7 cellular contexts compared by ENCODE assay signal in the genomic region with DNA sequence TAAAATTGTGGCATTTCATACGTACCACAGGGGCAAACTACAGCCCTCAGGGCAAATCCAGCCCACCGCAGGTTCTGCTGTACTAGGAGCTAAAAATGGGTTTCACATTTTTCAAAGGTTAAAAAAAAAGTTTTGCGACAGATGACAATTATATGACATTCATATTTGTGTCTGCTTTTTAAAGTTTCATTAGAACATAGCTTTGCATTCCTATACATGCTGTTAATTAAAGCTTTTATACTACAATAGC. TPM values are rescaled to one million over a fixed set of nuclear protein-coding genes. Genes with fewer than 3 reads are reported as not detected.
DNase-seq lines count a peak whose midpoint lies in the region; ATAC-seq and TF ChIP-seq lines count a peak whose summit lies in the region.

No MANE protein-coding gene starts in this region.

- ATAC-seq in stimulated activated naive CD8-positive, alpha-beta T cell treated with anti-CD3 and anti-CD28 coated beads, Interleukin-15, amount 100 ng/mL, for 72 hours = no peak

- H3K9me3 ChIP-seq in iPS-18a (ENCODE audit: control insufficient read depth, low read depth, low read length) = no peaks in the 10 kb centered on the region

- intact Hi-C loops in activated T-helper 2 cell treated with anti-CD3 and anti-CD28 coated beads, Interferon-gamma antibody, Interleukin-2, Interleukin-4, amounts not matched to agents 10 μg/mL and 5 μg/mL and 100 μg/mL, durations not matched to agents 14 hours and 24 hours and 36 hours (cut with micrococcal nuclease) = loop anchor here (1.0 to 10.0 kb wide), 3 partner anchors 43 to 1358 kb away; a partner anchor contains a TSS

- peak overlapping the region; percentile 74 for H3K27ac ChIP-seq in iPS-18a (ENCODE audit: low read length)

- peak overlapping the region; percentile 86 for H3K4me3 ChIP-seq in iPS-18a (ENCODE audit: low read length)

- no peaks in the 10 kb centered on the region for H3K9me3 Mint-ChIP-seq in HFFc6
- no peaks in the 10 kb centered on the region for H3K9me3 Mint-ChIP-seq in activated T-helper 2 cell treated with anti-CD3 and anti-CD28 coated beads, Interferon-gamma antibody, Interleukin-2, Interleukin-4, amounts not matched to agents 10 μg/mL and 5 μg/mL and 100 μg/mL, durations not matched to agents 14 hours and 24 hours and 36 hours
- H3K9me3 Mint-ChIP-seq in stimulated activated naive CD8-positive, alpha-beta T cell treated with anti-CD3 and anti-CD28 coated beads, Interleukin-15, amount 100 ng/mL, for 72 hours = no peaks in the 10 kb centered on the region

- no peaks in the 10 kb centered on the region for H3K27me3 ChIP-seq in iPS-18a (ENCODE audit: control insufficient read depth, insufficient read depth, low read length)

- no peaks in the 10 kb centered on the region for H3K36me3 ChIP-seq in iPS-18a (ENCODE audit: control insufficient read depth, low read depth, low read length)

- peak overlapping the region; percentile 96 for H3K4me3 Mint-ChIP-seq in HFFc6
- peak overlapping the region; percentile 89 for H3K4me3 Mint-ChIP-seq in activated T-helper 2 cell treated with anti-CD3 and anti-CD28 coated beads, Interferon-gamma antibody, Interleukin-2, Interleukin-4, amounts not matched to agents 10 μg/mL and 5 μg/mL and 100 μg/mL, durations not matched to agents 14 hours and 24 hours and 36 hours (ENCODE audit: low read depth)
- H3K4me3 Mint-ChIP-seq in stimulated activated naive CD8-positive, alpha-beta T cell treated with anti-CD3 and anti-CD28 coated beads, Interleukin-15, amount 100 ng/mL, for 72 hours = peak overlapping the region; percentile 95 to 98

- no peaks in the 10 kb centered on the region for H3K36me3 Mint-ChIP-seq in HFFc6 (ENCODE audit: low read depth)
- H3K36me3 Mint-ChIP-seq in activated T-helper 2 cell treated with anti-CD3 and anti-CD28 coated beads, Interferon-gamma antibody, Interleukin-2, Interleukin-4, amounts not matched to agents 10 μg/mL and 5 μg/mL and 100 μg/mL, durations not matched to agents 14 hours and 24 hours and 36 hours (ENCODE audit: low read depth) = peaks cover 8% of the 10 kb centered on the region

- H3K9ac ChIP-seq in iPS-18a (ENCODE audit: low read length) = peak overlapping the region; percentile 64

- H3K27me3 Mint-ChIP-seq in HFFc6 (ENCODE audit: insufficient read depth) = peaks cover 4% of the 10 kb centered on the region
- H3K27me3 Mint-ChIP-seq in activated T-helper 2 cell treated with anti-CD3 and anti-CD28 coated beads, Interferon-gamma antibody, Interleukin-2, Interleukin-4, amounts not matched to agents 10 μg/mL and 5 μg/mL and 100 μg/mL, durations not matched to agents 14 hours and 24 hours and 36 hours (ENCODE audit: low read depth) = peaks cover 4% of the 10 kb centered on the region
- H3K27me3 Mint-ChIP-seq in stimulated activated naive CD8-positive, alpha-beta T cell treated with anti-CD3 and anti-CD28 coated beads, Interleukin-15, amount 100 ng/mL, for 72 hours = no peaks in the 10 kb centered on the region

- no peak for TF ChIP-seq CTCF in HFFc6 (IDR thresholded peaks at IDR 0.05)

- H3K27ac Mint-ChIP-seq in HFFc6 = peak overlapping the region; percentile 99
- peak overlapping the region; percentile 98 for H3K27ac Mint-ChIP-seq in activated T-helper 2 cell treated with anti-CD3 and anti-CD28 coated beads, Interferon-gamma antibody, Interleukin-2, Interleukin-4, amounts not matched to agents 10 μg/mL and 5 μg/mL and 100 μg/mL, durations not matched to agents 14 hours and 24 hours and 36 hours
- H3K27ac Mint-ChIP-seq in stimulated activated naive CD8-positive, alpha-beta T cell treated with anti-CD3 and anti-CD28 coated beads, Interleukin-15, amount 100 ng/mL, for 72 hours = peak overlapping the region; percentile 97 to 99

- peaks cover 26% of the 10 kb centered on the region for H3K4me1 Mint-ChIP-seq in HFFc6 (ENCODE audit: low read depth)
- H3K4me1 Mint-ChIP-seq in activated T-helper 2 cell treated with anti-CD3 and anti-CD28 coated beads, Interferon-gamma antibody, Interleukin-2, Interleukin-4, amounts not matched to agents 10 μg/mL and 5 μg/mL and 100 μg/mL, durations not matched to agents 14 hours and 24 hours and 36 hours (ENCODE audit: low read depth) = peaks cover 35% of the 10 kb centered on the region
- H3K4me1 Mint-ChIP-seq in stimulated activated naive CD8-positive, alpha-beta T cell treated with anti-CD3 and anti-CD28 coated beads, Interleukin-15, amount 100 ng/mL, for 72 hours = peaks cover 35% of the 10 kb centered on the region

- DNase-seq in HFFc6 (no peak), NCI-H146 treated with DMSO at 0.1 percent for 48 hours (lab: John Stamatoyannopoulos, UW; ENCODE audit: unreplicated experiment) (no peak), D341Med (ENCODE audit: low spot score) (no peak), 8988T (no peak)
- DNase-seq in activated T-helper 2 cell treated with anti-CD3 and anti-CD28 coated beads, Interferon-gamma antibody, Interleukin-2, Interleukin-4, amounts not matched to agents 10 μg/mL and 5 μg/mL and 100 μg/mL, durations not matched to agents 14 hours and 24 hours and 36 hours (ENCODE audit: low spot score) = no peak
- DNase-seq in stimulated activated naive CD8-positive, alpha-beta T cell treated with anti-CD3 and anti-CD28 coated beads, Interleukin-15, amount 100 ng/mL, for 72 hours = no peak

- peaks cover 34% of the 10 kb centered on the region for H3K4me1 ChIP-seq in iPS-18a (ENCODE audit: control insufficient read depth, low read depth, low read length)

RNA-seq across cellular contexts. Expression of a gene that starts 0.8 kb away (rescaled TPM):
- 10 to 100 TPM; 16.2 to 18.7 (median 17.8) TPM for total RNA-seq in HFFc6 (2021; fragmentation: NEBNext Ultra II Directional; extraction: Animal tissue kit (Norgen Biotek cat#: 25700))
- 21.5 and 22.4 TPM in 2 replicates for total RNA-seq in activated T-helper 2 cell treated with anti-CD3 and anti-CD28 coated beads, Interferon-gamma antibody, Interleukin-2, Interleukin-4, amounts not matched to agents 10 μg/mL and 5 μg/mL and 100 μg/mL, durations not matched to agents 14 hours and 24 hours and 36 hours

RNA-seq across cellular contexts. Expression of a gene that starts 42.8 kb away (rescaled TPM):
- 10 to 100 TPM; 20.2 to 26.3 (median 24.5) TPM for total RNA-seq in HFFc6 (2021; fragmentation: NEBNext Ultra II Directional; extraction: Animal tissue kit (Norgen Biotek cat#: 25700))
- 33.8 and 35.4 TPM in 2 replicates for total RNA-seq in activated T-helper 2 cell treated with anti-CD3 and anti-CD28 coated beads, Interferon-gamma antibody, Interleukin-2, Interleukin-4, amounts not matched to agents 10 μg/mL and 5 μg/mL and 100 μg/mL, durations not matched to agents 14 hours and 24 hours and 36 hours

RNA-seq across cellular contexts. Expression of a gene that starts 43.0 kb away (rescaled TPM):
- total RNA-seq in HFFc6 (2021; fragmentation: NEBNext Ultra II Directional; extraction: Animal tissue kit (Norgen Biotek cat#: 25700)) = 10 to 100 TPM; 12.3 to 21.3 (median 14.0) TPM
- total RNA-seq in activated T-helper 2 cell treated with anti-CD3 and anti-CD28 coated beads, Interferon-gamma antibody, Interleukin-2, Interleukin-4, amounts not matched to agents 10 μg/mL and 5 μg/mL and 100 μg/mL, durations not matched to agents 14 hours and 24 hours and 36 hours = 19.4 and 19.9 TPM in 2 replicates
